In the genomic region with DNA sequence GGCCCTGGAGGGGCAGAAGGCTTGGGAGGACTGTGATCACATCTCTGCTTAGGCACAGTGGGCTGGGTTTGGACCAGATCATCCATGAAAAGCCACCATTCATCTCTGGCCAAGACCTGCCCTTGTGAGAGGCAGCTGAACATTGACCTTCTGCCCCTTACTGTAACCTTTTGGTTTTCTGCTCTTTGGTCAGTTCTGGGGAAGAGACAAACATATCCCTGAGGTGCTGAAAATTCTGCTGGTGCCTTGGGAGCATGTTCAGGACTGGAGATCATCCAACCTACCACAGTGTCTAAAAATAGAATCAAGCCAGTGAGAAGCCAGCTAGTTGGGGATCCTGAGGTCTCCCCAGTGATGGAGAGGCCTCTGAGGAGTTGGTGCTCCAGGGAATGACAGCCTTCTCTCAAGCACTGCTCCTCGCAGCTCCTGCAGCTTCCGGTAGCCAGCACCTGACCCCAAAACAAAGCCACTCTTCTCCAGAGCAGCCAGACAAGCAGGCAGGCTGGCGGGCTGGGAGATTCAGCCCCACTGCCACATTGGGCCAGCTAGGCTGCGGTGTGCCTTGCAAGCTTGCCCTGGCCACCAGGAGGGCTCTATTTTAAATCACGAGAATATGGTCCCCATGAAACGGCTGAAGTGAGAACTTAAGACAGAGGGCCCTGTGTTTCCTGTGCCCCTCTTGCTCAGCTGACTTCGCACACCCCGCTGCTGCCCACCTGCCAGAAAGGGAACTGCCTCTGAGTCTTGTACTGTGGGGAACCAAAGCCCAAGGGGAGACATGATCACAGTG, we compare ENCODE assay signal across 19 cellular contexts. TPM values are rescaled to one million over a fixed set of nuclear protein-coding genes. Genes with fewer than 3 reads are reported as not detected.
DNase-seq lines count a peak whose midpoint lies in the region; ATAC-seq, FAIRE-seq and TF ChIP-seq lines count a peak whose summit lies in the region.
"Had no signal": no experiment of that assay in that cellular context is flagged by ENCODE, and none has a peak within 500 bp of the region (broad histone marks: within the 10 kb centered on the region; RNA-seq: fewer than 3 reads in every experiment).

No MANE protein-coding gene starts in this region.

- H3K9me3 Mint-ChIP-seq in HFFc6: no peaks in the 10 kb centered on the region
- H3K9me3 Mint-ChIP-seq: activated naive CD8-positive, alpha-beta T cell treated with anti-CD3 and anti-CD28 coated beads, Interleukin-2, amount 50 U/mL, for 24 hours had no signal

- POLR2A ChIA-PET in A549 (lab: Yijun Ruan, JAX) (interaction anchor here (0.6 kb wide), 1 partner anchor 14 kb away, joined by 4 read pairs; no protein-coding TSS in a partner anchor), OCI-LY7 (lab: Charles Lee) (interaction anchor here (0.6 kb wide), 1 partner anchor 352 kb away, joined by 4 read pairs; no protein-coding TSS in a partner anchor)

- no peak for TF ChIP-seq CTCF in A549 (IDR thresholded peaks at IDR 0.05)
- TF ChIP-seq CTCF in HFFc6 (IDR thresholded peaks at IDR 0.05): no peak
- no peak for TF ChIP-seq CTCF in OCI-LY7 (conservative IDR thresholded peaks at IDR 0.05; ENCODE audit: low read length)

- no peaks in the 10 kb centered on the region; the same call in 1 of the 2 replicates for H3K27me3 Mint-ChIP-seq in HFFc6 (ENCODE audit: insufficient read depth)
- H3K27me3 Mint-ChIP-seq: activated CD4-positive, alpha-beta T cell treated with anti-CD3 and anti-CD28 coated beads for 36 hours; activated naive CD8-positive, alpha-beta T cell treated with anti-CD3 and anti-CD28 coated beads, Interleukin-2, amount 50 U/mL, for 24 hours had no signal

- TF ChIP-seq POLR2A in A549 (IDR thresholded peaks at IDR 0.05; ENCODE audit: low read length) (no peak), GM18505 (IDR thresholded peaks at IDR 0.05; ENCODE audit: borderline replicate concordance, extremely low read depth, insufficient read depth, insufficient read length) (no peak)

- H3K27ac ChIP-seq in A549 (peak overlapping the region in 1 of 2 experiments; percentile 30; a peak in 2 of 6 replicates), OCI-LY7 (ENCODE audit: low read depth, low read length, poor library complexity, severe bottlenecking) (no peak overlapping the region)

- H3K27ac Mint-ChIP-seq in HFFc6: no peak overlapping the region
- H3K27ac Mint-ChIP-seq: activated CD4-positive, alpha-beta T cell treated with anti-CD3 and anti-CD28 coated beads for 36 hours; activated naive CD8-positive, alpha-beta T cell treated with anti-CD3 and anti-CD28 coated beads, Interleukin-2, amount 50 U/mL, for 24 hours had no signal

- H3K4me1 Mint-ChIP-seq in HFFc6 (ENCODE audit: low read depth): peaks cover 8% of the 10 kb centered on the region

- H4K20me1 ChIP-seq in OCI-LY7 (ENCODE audit: insufficient read depth, low read length): no peaks in the 10 kb centered on the region

- H3K4me3 ChIP-seq in A549 (no peak overlapping the region), OCI-LY7 (ENCODE audit: low read depth, low read length, poor library complexity, severe bottlenecking) (no peak overlapping the region)

- no peaks in the 10 kb centered on the region for H3K79me2 ChIP-seq in OCI-LY7 (ENCODE audit: insufficient read depth, low read depth, low read length)

- H3K4me1 ChIP-seq in A549: no peaks in the 10 kb centered on the region
- H3K4me1 ChIP-seq in OCI-LY7 (ENCODE audit: insufficient read depth, low read length, poor library complexity, severe bottlenecking): no peaks in the 10 kb centered on the region

- no peak for TF ChIP-seq RAD21 in A549 (conservative IDR thresholded peaks at IDR 0.05 in 1 of 2, IDR thresholded peaks at IDR 0.05 in 1 of 2)

- no peak overlapping the region for H3K4me2 ChIP-seq in A549
- H3K4me2 ChIP-seq in OCI-LY7 (ENCODE audit: low read length): no peak overlapping the region

- FAIRE-seq in A549 (lab: Jason Lieb, UNC): no peak
- FAIRE-seq: colon, HTR-8/SVneo, small intestine had no signal

- intact Hi-C loops in OCI-LY7 (cut with micrococcal nuclease; ENCODE audit: unreplicated experiment): no loop called here

- H3K9me2 ChIP-seq in OCI-LY7 (ENCODE audit: insufficient read depth, low read length): no peaks in the 10 kb centered on the region

- DNase-seq in A549 (ENCODE audit: low read depth in 1 of 2, low spot score in 1 of 2) (no peak), HFFc6 (peak; percentile 30), cerebellum (ENCODE audit: low spot score) (peak; percentile 46), midbrain (lab: John Stamatoyannopoulos, UW) (peak; percentile 3), OCI-LY7 (ENCODE audit: low spot score) (no peak), NCI-H510A treated with DMSO at 0.1 percent for 48 hours (lab: John Stamatoyannopoulos, UW) (no peak)
- no peak for DNase-seq in stimulated activated CD8-positive, alpha-beta memory T cell treated with anti-CD3 and anti-CD28 coated beads, Interleukin-4, amount 100 ng/mL, for 48 hours
- DNase-seq: ACHN; activated CD4-positive, alpha-beta T cell treated with anti-CD3 and anti-CD28 coated beads for 36 hours; activated naive CD8-positive, alpha-beta T cell treated with anti-CD3 and anti-CD28 coated beads, Interleukin-2, amount 50 U/mL, for 24 hours; erythroblast; hippocampal formation; NCI-H1048; OCI-M1; small intestine; T-helper 1 cell had no signal

- no TSS peak for BruUV-seq in OCI-LY7 (replicated peaks; lab: Mats Ljungman, UMichigan)

- no peaks in the 10 kb centered on the region for H3K36me3 Mint-ChIP-seq in HFFc6 (ENCODE audit: low read depth)

- no peaks in the 10 kb centered on the region for H3K36me3 ChIP-seq in OCI-LY7 (ENCODE audit: insufficient read depth, low read length)

- no peak overlapping the region for H2AFZ ChIP-seq in OCI-LY7 (ENCODE audit: low read length)

- CTCF ChIA-PET in A549 (lab: Yijun Ruan, JAX) (interaction anchor here (0.5 to 0.6 kb wide), 2 partner anchors 464 to 1426 kb away, joined by 3 read pairs; no protein-coding TSS in a partner anchor), OCI-LY7 (lab: Charles Lee; ENCODE audit: unreplicated experiment) (interaction anchor here (1.0 kb wide), 1 partner anchor 69 kb away, joined by 3 read pairs; no protein-coding TSS in a partner anchor)

- 90% methylated on average over 8 of the region's 8 CpGs for WGBS in A549 (ENCODE audit: missing lambda C conversion rate)

- TF ChIP-seq EP300 in A549 (IDR thresholded peaks at IDR 0.05): no peak

- ATAC-seq in A549: peak; percentile 47; a peak in 4 of 6 replicates
- no peak for ATAC-seq in GM18505 (IDR thresholded peaks at IDR 0.05; ENCODE audit: unreplicated experiment)

- H3K9me3 ChIP-seq in A549 (no peaks in the 10 kb centered on the region), OCI-LY7 (ENCODE audit: low read length) (no peaks in the 10 kb centered on the region)

- no peak overlapping the region for H3K4me3 Mint-ChIP-seq in HFFc6
- H3K4me3 Mint-ChIP-seq: activated CD4-positive, alpha-beta T cell treated with anti-CD3 and anti-CD28 coated beads for 36 hours; activated naive CD8-positive, alpha-beta T cell treated with anti-CD3 and anti-CD28 coated beads, Interleukin-2, amount 50 U/mL, for 24 hours had no signal

TF ChIP-seq in A549, 52 proteins besides CTCF, POLR2A, EP300 and RAD21 (continues in another document):
- TF ChIP-seq EHMT2 (IDR thresholded peaks at IDR 0.05; ENCODE audit: low read depth) (no peak), HOXA7 (CRISPR knock-in tag; IDR thresholded peaks at IDR 0.05) (no peak), MYC (IDR thresholded peaks at IDR 0.05; ENCODE audit: borderline replicate concordance, low read length) (no peak), MAZ (IDR thresholded peaks at IDR 0.05; ENCODE audit: borderline replicate concordance, low read depth, low read length) (no peak), HOXB5 (CRISPR knock-in tag; IDR thresholded peaks at IDR 0.05) (no peak), ZFP36 (IDR thresholded peaks at IDR 0.05; ENCODE audit: borderline replicate concordance, partially characterized antibody) (no peak), TP53 (CRISPR knock-in tag; IDR thresholded peaks at IDR 0.05) (no peak), CHD4 (IDR thresholded peaks at IDR 0.05; ENCODE audit: borderline replicate concordance) (no peak), ZSCAN20 (CRISPR knock-in tag; IDR thresholded peaks at IDR 0.05) (no peak), HDAC2 (IDR thresholded peaks at IDR 0.05) (no peak), NFE2L2 (conservative IDR thresholded peaks at IDR 0.05; ENCODE audit: low read length) (no peak)
- TF ChIP-seq, protein P1, sequence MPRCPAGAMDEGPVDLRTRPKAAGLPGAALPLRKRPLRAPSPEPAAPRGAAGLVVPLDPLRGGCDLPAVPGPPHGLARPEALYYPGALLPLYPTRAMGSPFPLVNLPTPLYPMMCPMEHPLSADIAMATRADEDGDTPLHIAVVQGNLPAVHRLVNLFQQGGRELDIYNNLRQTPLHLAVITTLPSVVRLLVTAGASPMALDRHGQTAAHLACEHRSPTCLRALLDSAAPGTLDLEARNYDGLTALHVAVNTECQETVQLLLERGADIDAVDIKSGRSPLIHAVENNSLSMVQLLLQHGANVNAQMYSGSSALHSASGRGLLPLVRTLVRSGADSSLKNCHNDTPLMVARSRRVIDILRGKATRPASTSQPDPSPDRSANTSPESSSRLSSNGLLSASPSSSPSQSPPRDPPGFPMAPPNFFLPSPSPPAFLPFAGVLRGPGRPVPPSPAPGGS (IDR thresholded peaks at IDR 0.05): no peak
- TF ChIP-seq, protein P2, sequence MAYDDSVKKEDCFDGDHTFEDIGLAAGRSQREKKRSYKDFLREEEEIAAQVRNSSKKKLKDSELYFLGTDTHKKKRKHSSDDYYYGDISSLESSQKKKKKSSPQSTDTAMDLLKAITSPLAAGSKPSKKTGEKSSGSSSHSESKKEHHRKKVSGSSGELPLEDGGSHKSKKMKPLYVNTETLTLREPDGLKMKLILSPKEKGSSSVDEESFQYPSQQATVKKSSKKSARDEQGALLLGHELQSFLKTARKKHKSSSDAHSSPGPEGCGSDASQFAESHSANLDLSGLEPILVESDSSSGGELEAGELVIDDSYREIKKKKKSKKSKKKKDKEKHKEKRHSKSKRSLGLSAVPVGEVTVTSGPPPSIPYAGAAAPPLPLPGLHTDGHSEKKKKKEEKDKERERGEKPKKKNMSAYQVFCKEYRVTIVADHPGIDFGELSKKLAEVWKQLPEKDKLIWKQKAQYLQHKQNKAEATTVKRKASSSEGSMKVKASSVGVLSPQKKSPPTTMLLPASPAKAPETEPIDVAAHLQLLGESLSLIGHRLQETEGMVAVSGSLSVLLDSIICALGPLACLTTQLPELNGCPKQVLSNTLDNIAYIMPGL (CRISPR knock-in tag; IDR thresholded peaks at IDR 0.05; ENCODE audit: borderline replicate concordance): no peak

RNA-seq across cellular contexts. Expression of a gene that starts 37.8 kb away (rescaled TPM):
- polyA plus RNA-seq in A549 (2011; rRNA removed) (99.2 and 119 TPM in 2 replicates), A549 (2017; fragmentation: RNase III; extraction: RNeasy Plus Mini Kit Qiagen cat#74134 plus additional on column Dnase treatment) (61.4 to 73.5 TPM (median 69.9 TPM) in 3 replicates)
- 20.6 and 26.7 TPM in 2 replicates for polyA plus RNA-seq in A549 (2012; cell fraction: cytosol; rRNA removed)
- polyA plus RNA-seq in A549 (2012; cell fraction: nucleus; rRNA removed): 20.0 and 30.7 TPM in 2 replicates
- 47.4 and 49.8 TPM in 2 replicates for polyA minus RNA-seq in A549 (2011; rRNA and poly(A)+ RNA removed)
- total RNA-seq in HFFc6 (2021; fragmentation: NEBNext Ultra II Directional; extraction: Animal tissue kit (Norgen Biotek cat#: 25700)): 100 to 1,000 TPM in 4 of 6 experiments, 10 to 100 TPM in 2; 89.7 to 108 (median 105) TPM
- total RNA-seq in cerebellum (79.8 TPM), OCI-LY7 (2022) (35.3 and 41.4 TPM in 2 replicates)
- total RNA-seq in OCI-LY7 (2014; rRNA removed; shearing (Covaris generic)): 12.7 and 15.0 TPM in 2 replicates

Comparison
In these comparisons a context has a peak if more than half of its experiments do, and no peak if none do; other contexts are left out.
1. DNase-seq: peak in HFFc6 (single experiment), cerebellum (single experiment) and midbrain (single experiment); none in A549 (0 of 2), OCI-LY7 (single experiment), NCI-H510A treated with DMSO at 0.1 percent for 48 hours (single experiment) and stimulated activated CD8-positive, alpha-beta memory T cell treated with anti-CD3 and anti-CD28 coated beads, Interleukin-4, amount 100 ng/mL, for 48 hours (single experiment).